8 cellular contexts compared by ENCODE assay signal in genomic region chr3:134485075-134485536, GRCh38. TPM values are rescaled to one million over a fixed set of nuclear protein-coding genes. Genes with fewer than 3 reads are reported as not detected.
DNase-seq lines count a peak whose midpoint lies in the region; ATAC-seq, FAIRE-seq and TF ChIP-seq lines count a peak whose summit lies in the region.

No MANE protein-coding gene starts in this region.

- H3K27ac Mint-ChIP-seq in GM23338: peak overlapping the region; percentile 81

- peaks cover 14% of the 10 kb centered on the region for H3K4me1 ChIP-seq in GM23338 (ENCODE audit: insufficient read depth)
- H3K4me1 ChIP-seq in keratinocyte (ENCODE audit: control insufficient read depth, extremely low read depth, insufficient read depth, low read length): peaks cover 36% of the 10 kb centered on the region
- H3K4me1 ChIP-seq in stomach smooth muscle (ENCODE audit: control insufficient read depth, insufficient read depth, low read length): peaks cover 24% of the 10 kb centered on the region

- H3K36me3 Mint-ChIP-seq in GM23338 (ENCODE audit: low read depth): peaks cover 33% of the 10 kb centered on the region

- dilution Hi-C loops in keratinocyte (cut with MboI; ENCODE audit: extremely low pct_ligation_motif_present, low sequenced_read_pairs): no loop called here

- H3K4me3 Mint-ChIP-seq in GM23338: peak overlapping the region; percentile 91

- H3K4me3 ChIP-seq in GM23338: peak overlapping the region; percentile 82
- peak overlapping the region; percentile 66 for H3K4me3 ChIP-seq in astrocyte of the spinal cord (ENCODE audit: low read depth, low read length)
- peak overlapping the region; percentile 62 to 84 (median 77) for H3K4me3 ChIP-seq in keratinocyte (ENCODE audit: control insufficient read depth in 2 of 3, extremely low read depth in 1 of 3, insufficient read depth in 2 of 3, low read depth in 1 of 3, low read length in 3 of 3)
- peak overlapping the region; percentile 87 to 98 for H3K4me3 ChIP-seq in stomach smooth muscle (ENCODE audit: low read length in 2 of 2)

- H3K9ac ChIP-seq in keratinocyte (ENCODE audit: control insufficient read depth, extremely low read depth, insufficient read depth, low read length): peak overlapping the region; percentile 94
- H3K9ac ChIP-seq in stomach smooth muscle (ENCODE audit: low read length in 2 of 2): peak overlapping the region; percentile 91 to 99

- in situ Hi-C loops in astrocyte of the spinal cord (cut with HindIII; ENCODE audit: low sequenced_read_pairs): no loop called here

- H3F3A ChIP-seq in GM23338 (replicated peaks; ENCODE audit: low read depth): 0 out of 2 replicates have a peak, but pooled peaks cover 3% of the 10 kb centered on the region

- H3K9me3 ChIP-seq in keratinocyte (ENCODE audit: control insufficient read depth, low read depth, low read length): no peaks in the 10 kb centered on the region
- H3K9me3 ChIP-seq in stomach smooth muscle (ENCODE audit: control insufficient read depth in 2 of 2, low read length in 2 of 2): no peaks in the 10 kb centered on the region

- DNase-seq in SKM-1 treated with dmso at 0.1 percent for 144 hours (lab: John Stamatoyannopoulos, UW; ENCODE audit: unreplicated experiment) (peak; percentile 17), SKM-1 (lab: John Stamatoyannopoulos, UW; ENCODE audit: unreplicated experiment) (no peak), GM23338 (ENCODE audit: low spot score) (peak; percentile 38), MV-4-11 (lab: John Stamatoyannopoulos, UW) (peak; percentile 39), astrocyte of the spinal cord (ENCODE audit: low read depth, low spot score) (no peak), keratinocyte (ENCODE audit: low read depth, low spot score) (no peak), HPDE6-E6E7 (ENCODE audit: extremely low spot score) (no peak)

- peaks cover 41% of the 10 kb centered on the region for H3K79me2 ChIP-seq in GM23338 (replicated peaks; ENCODE audit: insufficient read depth)
- H3K79me2 ChIP-seq in keratinocyte (ENCODE audit: control insufficient read depth, insufficient read depth, low read length): peaks cover 29% of the 10 kb centered on the region

- H3K36me3 ChIP-seq in GM23338 (ENCODE audit: insufficient read depth) (peaks cover 21% of the 10 kb centered on the region; the same call in 1 of the 2 replicates), keratinocyte (ENCODE audit: control insufficient read depth in 2 of 2, extremely low read depth in 1 of 2, insufficient read depth in 2 of 2, low read length in 2 of 2) (peaks cover 4 to 16% of the 10 kb centered on the region in 2 experiments), stomach smooth muscle (ENCODE audit: control insufficient read depth in 2 of 2, insufficient read depth in 2 of 2, low read length in 2 of 2) (peaks cover 7 to 21% of the 10 kb centered on the region in 2 donors)

- no peaks in the 10 kb centered on the region for H3K9me2 ChIP-seq in GM23338 (ENCODE audit: insufficient read depth)

- peaks cover 4% of the 10 kb centered on the region; the same call in 1 of the 2 replicates for H4K20me1 ChIP-seq in GM23338 (replicated peaks; ENCODE audit: insufficient read depth)
- H4K20me1 ChIP-seq in keratinocyte (ENCODE audit: control insufficient read depth, extremely low read depth, insufficient read depth, low read length): no peaks in the 10 kb centered on the region

- H3K27me3 ChIP-seq in GM23338 (ENCODE audit: insufficient read depth) (no peaks in the 10 kb centered on the region), keratinocyte (ENCODE audit: control insufficient read depth, extremely low read depth, insufficient read depth, low read length) (no peaks in the 10 kb centered on the region), stomach smooth muscle (ENCODE audit: control insufficient read depth in 1 of 2, insufficient read depth in 2 of 2, low read length in 2 of 2) (no peaks in the 10 kb centered on the region)

- ATAC-seq in GM23338: peak; percentile 24

- H3K4me2 ChIP-seq in GM23338 (peak overlapping the region; percentile 98), keratinocyte (ENCODE audit: control insufficient read depth, extremely low read depth, insufficient read depth, low read depth, low read length) (peak overlapping the region; percentile 89)

- H2AFZ ChIP-seq in GM23338 (peak overlapping the region; percentile 89), keratinocyte (ENCODE audit: control insufficient read depth, low read length) (peak overlapping the region; percentile 78)

- peaks cover 22% of the 10 kb centered on the region for H3K4me1 Mint-ChIP-seq in GM23338

- no peaks in the 10 kb centered on the region for H3K9me1 ChIP-seq in keratinocyte (ENCODE audit: control insufficient read depth, extremely low read depth, insufficient read depth, low read length)

- FAIRE-seq in keratinocyte (lab: Jason Lieb, UNC): no peak

- peak overlapping the region; percentile 55 for H3K27ac ChIP-seq in GM23338 (ENCODE audit: low read depth)
- H3K27ac ChIP-seq in keratinocyte (ENCODE audit: control insufficient read depth, insufficient read depth, low read length): peak overlapping the region; percentile 92
- peak overlapping the region; percentile 97 for H3K27ac ChIP-seq in stomach smooth muscle (ENCODE audit: low read length)

- no peaks in the 10 kb centered on the region for H3K9me3 Mint-ChIP-seq in GM23338

- TF ChIP-seq CTCF in GM23338 (conservative IDR thresholded peaks at IDR 0.05; ENCODE audit: low read depth in 2 of 2) (no peak), astrocyte of the spinal cord (IDR thresholded peaks at IDR 0.05; ENCODE audit: low read depth, low read length) (no peak), keratinocyte (optimal IDR thresholded peaks at IDR 0.05 in 1 of 3, IDR thresholded peaks at IDR 0.05 in 1 of 3, conservative IDR thresholded peaks at IDR 0.05 in 1 of 3; ENCODE audit: extremely low read depth in 1 of 3, insufficient read depth in 2 of 3, low read length in 3 of 3) (no peak)

- H3K27me3 Mint-ChIP-seq in GM23338 (ENCODE audit: insufficient read depth, low read depth, poor library complexity): peaks cover 9% of the 10 kb centered on the region

TF ChIP-seq in GM23338, 12 proteins besides CTCF, POLR2A, EP300 and RAD21 (continues in another document):
- TF ChIP-seq REST (IDR thresholded peaks at IDR 0.05; ENCODE audit: unreplicated experiment): no peak
- TF ChIP-seq POLR2AphosphoS5 (IDR thresholded peaks at IDR 0.05; ENCODE audit: low read depth): no peak

RNA-seq across cellular contexts. Expression of gene ANAPC13, which starts 0.7 kb away (rescaled TPM):
- 44.4 and 50.9 TPM in 2 replicates for total RNA-seq in GM23338 (2014; rRNA removed; shearing (Covaris generic))
- polyA plus RNA-seq in GM23338 (2016; fragmentation: Nextera tagmentation; extraction: Ambion mirVana) (61.1 and 76.8 TPM in 2 replicates), keratinocyte (34.8 to 63.4 TPM (median 45.6 TPM) in 3 replicates)
- 55.2 TPM for polyA plus RNA-seq in keratinocyte (2011; ENCODE audit: low read depth)
- 55.7 and 114 TPM in 2 replicates for polyA plus RNA-seq in keratinocyte (2011; cell fraction: cytosol; rRNA removed)
- polyA plus RNA-seq in keratinocyte (2011; cell fraction: nucleus; rRNA removed): 18.0 and 28.3 TPM in 2 replicates
- polyA plus RNA-seq in keratinocyte (2012; ENCODE audit: low replicate concordance): 37.3 and 53.0 TPM in 2 replicates
- 3.5 to 30.4 TPM (median 13.0 TPM) in 3 replicates for polyA minus RNA-seq in keratinocyte
- 12.9 TPM for polyA minus RNA-seq in keratinocyte (2011; cell fraction: cytosol; rRNA and poly(A)+ RNA removed)
- 3.3 and 5.8 TPM in 2 replicates for polyA minus RNA-seq in keratinocyte (2011; cell fraction: nucleus; rRNA and poly(A)+ RNA removed)

RNA-seq across cellular contexts. Expression of gene CEP63, which starts 0.8 kb away (rescaled TPM):
- total RNA-seq in GM23338 (2014; rRNA removed; shearing (Covaris generic)): 15.1 and 17.2 TPM in 2 replicates
- polyA plus RNA-seq in GM23338 (2016; fragmentation: Nextera tagmentation; extraction: Ambion mirVana): 34.6 and 53.9 TPM in 2 replicates
- 5.4 to 10.1 TPM (median 8.7 TPM) in 3 replicates for polyA plus RNA-seq in keratinocyte
- 48.3 TPM for polyA plus RNA-seq in keratinocyte (2011; ENCODE audit: low read depth)
- polyA plus RNA-seq in keratinocyte (2011; cell fraction: cytosol; rRNA removed): 7.4 and 10.4 TPM in 2 replicates
- polyA plus RNA-seq in keratinocyte (2011; cell fraction: nucleus; rRNA removed): 4.9 and 9.6 TPM in 2 replicates
- polyA plus RNA-seq in keratinocyte (2012; ENCODE audit: low replicate concordance): 13.7 and 16.3 TPM in 2 replicates
- 1.2 to 3.8 TPM (median 2.5 TPM) in 3 replicates for polyA minus RNA-seq in keratinocyte
- 3.5 TPM for polyA minus RNA-seq in keratinocyte (2011; cell fraction: cytosol; rRNA and poly(A)+ RNA removed)
- polyA minus RNA-seq in keratinocyte (2011; cell fraction: nucleus; rRNA and poly(A)+ RNA removed): 7.0 and 8.8 TPM in 2 replicates

Comparison
In these comparisons a context has a peak if more than half of its experiments do, and no peak if none do; other contexts are left out.
1. DNase-seq: peak in SKM-1 treated with dmso at 0.1 percent for 144 hours (single experiment), GM23338 (single experiment) and MV-4-11 (single experiment); none in SKM-1 (single experiment), astrocyte of the spinal cord (single experiment), keratinocyte (single experiment) and HPDE6-E6E7 (single experiment).
2. Peak in every context shown above with its lines, with median percentiles within 50 percentile points of each other: H3K27ac ChIP-seq and H3K4me3 ChIP-seq.